In the genomic region with DNA sequence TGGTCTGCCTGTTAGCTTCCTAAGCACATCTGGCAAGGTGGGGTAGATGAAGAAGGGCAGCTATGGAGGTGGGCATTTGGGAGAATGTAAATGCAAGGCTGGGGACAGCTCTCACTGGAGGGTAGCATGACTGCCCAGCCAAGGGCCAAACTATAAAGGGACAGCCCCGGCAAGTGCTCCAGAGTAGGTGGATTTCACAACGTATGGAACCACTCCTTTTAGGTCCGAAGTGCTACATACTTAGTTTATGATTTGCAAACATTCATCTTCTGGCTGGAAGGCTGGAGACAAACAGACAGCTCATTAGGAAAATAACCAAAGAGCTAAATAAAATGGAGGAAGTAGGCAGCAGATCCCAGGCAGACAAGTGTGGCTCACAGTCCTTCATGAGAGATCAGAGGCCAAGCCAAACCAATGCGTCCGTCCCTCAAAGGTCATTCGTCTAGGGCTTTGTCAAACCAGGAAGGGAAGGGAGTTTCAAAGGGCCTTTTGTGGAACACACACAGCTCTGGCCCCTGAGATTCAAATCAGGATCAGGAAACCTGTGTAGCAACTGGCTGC, we compare ENCODE assay signal across 14 cellular contexts. TPM values are rescaled to one million over a fixed set of nuclear protein-coding genes. Genes with fewer than 3 reads are reported as not detected.
A peak's percentile ranks its signal among the peaks of the same experiment; 100 is the strongest.
DNase-seq lines count a peak whose midpoint lies in the region; ATAC-seq and TF ChIP-seq lines count a peak whose summit lies in the region.
"Had no signal": no experiment of that assay in that cellular context is flagged by ENCODE, and none has a peak within 500 bp of the region (broad histone marks: within the 10 kb centered on the region; RNA-seq: fewer than 3 reads in every experiment).

No MANE protein-coding gene starts in this region.

- H3K27ac Mint-ChIP-seq in Calu3 (ENCODE audit: unreplicated experiment): peak overlapping the region; percentile 62
- H3K27ac Mint-ChIP-seq: activated naive CD4-positive, alpha-beta T cell treated with anti-CD3 and anti-CD28 coated beads, Interleukin-2, amount 10 ng/mL, durations not matched to agents 7 days and 5 days had no signal

- peaks cover 63% of the 10 kb centered on the region for H3K4me1 Mint-ChIP-seq in Calu3 (ENCODE audit: low read depth, unreplicated experiment)

- intact Hi-C loops in Calu3 (cut with micrococcal nuclease; ENCODE audit: unreplicated experiment): no loop called here

- H3K4me3 ChIP-seq in fibroblast of villous mesenchyme (ENCODE audit: low read depth, low read length) (no peak overlapping the region), trophoblast cell (ENCODE audit: low read depth, low read length) (no peak overlapping the region)
- H3K4me3 ChIP-seq in effector memory CD4-positive, alpha-beta T cell (ENCODE audit: insufficient read depth, low read depth, low read length, poor library complexity, severe bottlenecking): no peak overlapping the region
- H3K4me3 ChIP-seq: vagina had no signal

- H3K14ac ChIP-seq in trophoblast cell (ENCODE audit: low read length): peak overlapping the region; percentile 45

- peaks cover 18% of the 10 kb centered on the region for H3K36me3 Mint-ChIP-seq in Calu3 (ENCODE audit: insufficient read depth, unreplicated experiment)
- H3K36me3 Mint-ChIP-seq: CD4-positive, CD25-positive, alpha-beta regulatory T cell had no signal

- peaks cover 2% of the 10 kb centered on the region for H3K9me3 Mint-ChIP-seq in Calu3 (ENCODE audit: low read depth, unreplicated experiment)

- H3K4me3 Mint-ChIP-seq in Calu3 (ENCODE audit: low read depth, unreplicated experiment): no peak overlapping the region
- H3K4me3 Mint-ChIP-seq: activated naive CD4-positive, alpha-beta T cell treated with anti-CD3 and anti-CD28 coated beads, Interleukin-2, amount 10 ng/mL, durations not matched to agents 7 days and 5 days; CD4-positive, CD25-positive, alpha-beta regulatory T cell had no signal

- peaks cover 18% of the 10 kb centered on the region for H3K79me1 ChIP-seq in trophoblast cell (ENCODE audit: low read length)

- H3K9ac ChIP-seq in trophoblast cell (ENCODE audit: low read length): no peak overlapping the region

- DNase-seq in Calu3 (peak; percentile 40), NCI-H69 (lab: John Stamatoyannopoulos, UW) (peak; percentile 74), fibroblast of villous mesenchyme (ENCODE audit: low read depth) (peak; percentile 77), trophoblast cell (no peak), NCI-H345 (lab: John Stamatoyannopoulos, UW) (no peak)
- no peak for DNase-seq in effector memory CD4-positive, alpha-beta T cell
- DNase-seq in central memory CD4-positive, alpha-beta T cell: no peak
- DNase-seq: activated naive CD4-positive, alpha-beta T cell treated with anti-CD3 and anti-CD28 coated beads, Interleukin-2, amount 10 ng/mL, durations not matched to agents 7 days and 5 days; CD4-positive, CD25-positive, alpha-beta regulatory T cell; GF-D8; NCI-H2081 treated with DMSO at 0.1 percent for 48 hours; NK-92 treated with Interleukin-12 subunit alpha and Interleukin-12 subunit beta, amount 100 ng/mL, for 24 hours had no signal

- peak overlapping the region; percentile 72 for H4K91ac ChIP-seq in trophoblast cell (ENCODE audit: low read depth, low read length)

- no CpG with 5 or more reads among the region's 6 CpGs for WGBS in trophoblast cell (ENCODE audit: extremely low coverage, insufficient coverage, insufficient read length)

- H3K27me3 ChIP-seq in trophoblast cell (ENCODE audit: insufficient read depth, low read length): no peaks in the 10 kb centered on the region
- no peaks in the 10 kb centered on the region for H3K27me3 ChIP-seq in effector memory CD4-positive, alpha-beta T cell (replicated peaks; ENCODE audit: control insufficient read depth, insufficient read depth, low read length, poor library complexity, severe bottlenecking)
- H3K27me3 ChIP-seq: vagina had no signal

- H4K8ac ChIP-seq in trophoblast cell (ENCODE audit: low read depth, low read length): peak overlapping the region; percentile 54

- CTCF ChIA-PET in Calu3 (lab: Charles Lee): interaction anchor here (0.6 to 1.2 kb wide), 8 partner anchors 12 to 834 kb away, joined by 3 to 4 read pairs (median 3); a partner anchor contains a TSS

- H3K4me1 ChIP-seq in trophoblast cell (ENCODE audit: control insufficient read depth in 1 of 2, insufficient read depth in 2 of 2, low read length in 2 of 2): peaks cover 14 to 16% of the 10 kb centered on the region in 2 experiments
- H3K4me1 ChIP-seq in effector memory CD4-positive, alpha-beta T cell (ENCODE audit: control insufficient read depth, insufficient read depth, low read length, poor library complexity, severe bottlenecking): peaks cover 8% of the 10 kb centered on the region

- H2BK120ac ChIP-seq in trophoblast cell (ENCODE audit: insufficient read depth, low read length, poor library complexity): peak overlapping the region; percentile 57

- H3K27ac ChIP-seq in trophoblast cell (ENCODE audit: low read depth, low read length): peak overlapping the region; percentile 12
- no peak overlapping the region for H3K27ac ChIP-seq in effector memory CD4-positive, alpha-beta T cell (ENCODE audit: insufficient read depth, low read length, poor library complexity, severe bottlenecking)
- H3K27ac ChIP-seq: vagina had no signal

- H3K79me2 ChIP-seq in trophoblast cell (ENCODE audit: control insufficient read depth, insufficient read depth, low read length, poor library complexity): peaks cover 2% of the 10 kb centered on the region

- BruUV-seq in Calu3 (replicated peaks; lab: Mats Ljungman, UMichigan): no TSS peak

- H4K12ac ChIP-seq in trophoblast cell (ENCODE audit: low read depth, low read length): peak overlapping the region; percentile 67

- peak overlapping the region; percentile 56 for H2BK12ac ChIP-seq in trophoblast cell (ENCODE audit: low read length)

- peak overlapping the region; percentile 38 for H2AK5ac ChIP-seq in trophoblast cell (ENCODE audit: low read length)

- ATAC-seq in GM21367 (IDR thresholded peaks at IDR 0.05; ENCODE audit: unreplicated experiment): no peak

- H3K36me3 ChIP-seq in trophoblast cell (ENCODE audit: control insufficient read depth in 1 of 2, insufficient read depth in 2 of 2, low read length in 2 of 2): no peaks in the 10 kb centered on the region
- H3K36me3 ChIP-seq in effector memory CD4-positive, alpha-beta T cell (ENCODE audit: control insufficient read depth, insufficient read depth, low read length): no peaks in the 10 kb centered on the region
- H3K36me3 ChIP-seq: vagina had no signal

- TF ChIP-seq CTCF in Calu3 (IDR thresholded peaks at IDR 0.05; ENCODE audit: unreplicated experiment) (no peak), fibroblast of villous mesenchyme (IDR thresholded peaks at IDR 0.05; ENCODE audit: insufficient read depth, low read depth, low read length) (no peak)

- no peak overlapping the region for H3K23ac ChIP-seq in trophoblast cell (ENCODE audit: low read length)

- H2BK5ac ChIP-seq in trophoblast cell (ENCODE audit: low read depth, low read length, poor library complexity): peak overlapping the region; percentile 67

- H2AFZ ChIP-seq in trophoblast cell (ENCODE audit: insufficient read depth, low read length, poor library complexity): peak overlapping the region; percentile 24

- H3K4ac ChIP-seq in trophoblast cell (ENCODE audit: low read depth, low read length): peak overlapping the region; percentile 29

- H3K27me3 Mint-ChIP-seq in Calu3 (ENCODE audit: unreplicated experiment): no peaks in the 10 kb centered on the region
- H3K27me3 Mint-ChIP-seq: activated naive CD4-positive, alpha-beta T cell treated with anti-CD3 and anti-CD28 coated beads, Interleukin-2, amount 10 ng/mL, durations not matched to agents 7 days and 5 days had no signal

- no peak overlapping the region for H3K4me2 ChIP-seq in trophoblast cell (ENCODE audit: low read length)

- H3K9me3 ChIP-seq in trophoblast cell (ENCODE audit: insufficient read depth, low read depth, low read length): no peaks in the 10 kb centered on the region
- H3K9me3 ChIP-seq in effector memory CD4-positive, alpha-beta T cell (ENCODE audit: control insufficient read depth, low read length): no peaks in the 10 kb centered on the region
- H3K9me3 ChIP-seq: vagina had no signal

- peak overlapping the region; percentile 46 for H3K18ac ChIP-seq in trophoblast cell (ENCODE audit: low read length)

RNA-seq across cellular contexts. Expression of a gene that starts 42.5 kb away (rescaled TPM):
- total RNA-seq in Calu3 (2022) (27.9 and 33.7 TPM in 2 replicates), fibroblast of villous mesenchyme (152 and 437 TPM in 2 replicates)
- 63.7 and 67.6 TPM in 2 replicates for polyA plus RNA-seq in trophoblast cell (2013)

Comparison
In these comparisons a context has a peak if more than half of its experiments do, and no peak if none do; other contexts are left out.
1. DNase-seq: peak in Calu3 (single experiment), NCI-H69 (single experiment) and fibroblast of villous mesenchyme (single experiment); none in trophoblast cell (0 of 2), effector memory CD4-positive, alpha-beta T cell (0 of 3), NCI-H345 (single experiment) and central memory CD4-positive, alpha-beta T cell (single experiment).